ENCODE assay signal across 9 cellular contexts in genomic region chr1:81803423-81804103, GRCh38. TPM values are rescaled to one million over a fixed set of nuclear protein-coding genes. Genes with fewer than 3 reads are reported as not detected.
DNase-seq lines count a peak whose midpoint lies in the region; ATAC-seq, FAIRE-seq and TF ChIP-seq lines count a peak whose summit lies in the region.
"Had no signal": no experiment of that assay in that cellular context is flagged by ENCODE, and none has a peak within 500 bp of the region (broad histone marks: within the 10 kb centered on the region; RNA-seq: fewer than 3 reads in every experiment).

No MANE protein-coding gene starts in this region.

- no peaks in the 10 kb centered on the region for H3K9me3 ChIP-seq in A549
- no peaks in the 10 kb centered on the region for H3K9me3 ChIP-seq in duodenal mucosa (ENCODE audit: control insufficient read depth in 1 of 2, low read length in 2 of 2)

- POLR2A ChIA-PET in A549 (lab: Yijun Ruan, JAX) = no interaction called here

- CTCF ChIA-PET in A549 (lab: Yijun Ruan, JAX) = interaction anchor here (1.3 kb wide), 1 partner anchor 253 kb away, joined by 4 read pairs; no protein-coding TSS in a partner anchor

- H3K4me3 ChIP-seq in A549 = peak overlapping the region; percentile 73
- H3K4me3 ChIP-seq in duodenal mucosa (ENCODE audit: low read depth in 1 of 2, low read length in 2 of 2) = peak overlapping the region; percentile 61 to 64

- no peak for TF ChIP-seq RAD21 in A549 (conservative IDR thresholded peaks at IDR 0.05 in 1 of 2, IDR thresholded peaks at IDR 0.05 in 1 of 2)
- no peak for TF ChIP-seq RAD21 in Ishikawa (IDR thresholded peaks at IDR 0.05; ENCODE audit: low read depth)

- H3K36me3 Mint-ChIP-seq in activated naive CD4-positive, alpha-beta T cell treated with anti-CD3 and anti-CD28 coated beads, Interleukin-2, amount 50 U/mL, for 72 hours = peaks cover 0 to 15% of the 10 kb centered on the region in 2 donors

- H3K9me3 Mint-ChIP-seq in activated naive CD4-positive, alpha-beta T cell treated with anti-CD3 and anti-CD28 coated beads, Interleukin-2, amount 50 U/mL, for 72 hours = no peaks in the 10 kb centered on the region

- peak overlapping the region; percentile 83 to 91 for H3K27ac ChIP-seq in A549
- no peak overlapping the region for H3K27ac ChIP-seq in duodenal mucosa (ENCODE audit: low read depth, low read length)

- H3K27me3 ChIP-seq in duodenal mucosa (ENCODE audit: control insufficient read depth in 1 of 2, insufficient read depth in 2 of 2, low read length in 2 of 2) = peaks cover 19 to 50% of the 10 kb centered on the region in 2 donors

- FAIRE-seq in A549 (lab: Jason Lieb, UNC) = no peak
- FAIRE-seq: G401.6 had no signal

- H3K4me1 ChIP-seq in A549 (peaks cover 27% of the 10 kb centered on the region; the same call in 2 of the 3 replicates), duodenal mucosa (ENCODE audit: control insufficient read depth in 1 of 2, insufficient read depth in 2 of 2, low read length in 2 of 2) (no peaks in the 10 kb centered on the region)

- peak overlapping the region in 1 of 2 donors; percentile 39 for H3K9ac ChIP-seq in duodenal mucosa (ENCODE audit: low read depth in 1 of 2, low read length in 2 of 2)

- DNase-seq in A549 (ENCODE audit: low read depth in 1 of 2, low spot score in 1 of 2) (peak in 1 of 2 experiments; percentile 29), lung microvascular endothelial cell (ENCODE audit: low read depth in 2 of 2) (peak; percentile 16 to 23), left colon (no peak), middle frontal gyrus (ENCODE audit: extremely low spot score, low spot score) (no peak), inferior parietal cortex (ENCODE audit: extremely low spot score) (no peak)
- DNase-seq in activated naive CD4-positive, alpha-beta T cell treated with anti-CD3 and anti-CD28 coated beads, Interleukin-2, amount 50 U/mL, for 72 hours (ENCODE audit: low spot score in 2 of 2) = no peak

- H3K27ac Mint-ChIP-seq in activated naive CD4-positive, alpha-beta T cell treated with anti-CD3 and anti-CD28 coated beads, Interleukin-2, amount 50 U/mL, for 72 hours = no peak overlapping the region

- no peak for TF ChIP-seq CTCF in A549 (IDR thresholded peaks at IDR 0.05)

- intact Hi-C loops in left colon (cut with DNase I, micrococcal nuclease) = no loop called here

- ATAC-seq in A549 (peak; percentile 1 to 28; a peak in 4 of 6 replicates), left colon (no peak)
- ATAC-seq in activated naive CD4-positive, alpha-beta T cell treated with anti-CD3 and anti-CD28 coated beads, Interleukin-2, amount 50 U/mL, for 72 hours = no peak

- TF ChIP-seq EP300 in A549 (IDR thresholded peaks at IDR 0.05) (no peak), Ishikawa (IDR thresholded peaks at IDR 0.05; ENCODE audit: borderline replicate concordance) (no peak)

- no peak for TF ChIP-seq POLR2A in A549 (IDR thresholded peaks at IDR 0.05; ENCODE audit: low read length)

- H3K4me2 ChIP-seq in A549 = peak overlapping the region; percentile 85

- H3K36me3 ChIP-seq in duodenal mucosa (ENCODE audit: control insufficient read depth in 1 of 2, insufficient read depth in 2 of 2, low read length in 2 of 2) = no peaks in the 10 kb centered on the region

- WGBS in A549 (ENCODE audit: missing lambda C conversion rate) = 1% methylated on average over 15 of the region's 15 CpGs

TF ChIP-seq in A549, 52 proteins besides CTCF, POLR2A, EP300 and RAD21:
- TF ChIP-seq MAFK (IDR thresholded peaks at IDR 0.05; ENCODE audit: partially characterized antibody) (no peak), ATOH8 (CRISPR knock-in tag; IDR thresholded peaks at IDR 0.05; ENCODE audit: low read depth) (no peak), SREBF2 (IDR thresholded peaks at IDR 0.05) (no peak), CEBPB (IDR thresholded peaks at IDR 0.05) (peak in 1 of 2 experiments; percentile 36; a peak in 2 of 4 replicates), RFX5 (IDR thresholded peaks at IDR 0.05) (no peak), CBX8 (IDR thresholded peaks at IDR 0.05) (no peak), CHD4 (IDR thresholded peaks at IDR 0.05; ENCODE audit: borderline replicate concordance) (no peak)

TF ChIP-seq in Ishikawa, 13 proteins besides CTCF, POLR2A, EP300 and RAD21:
- peak; percentile 25; the same call in 1 of the 2 replicates for TF ChIP-seq CEBPB (IDR thresholded peaks at IDR 0.05)
- no peak for TF ChIP-seq EGR1 (IDR thresholded peaks at IDR 0.05)
- TF ChIP-seq NFIC (IDR thresholded peaks at IDR 0.05) = no peak

RNA-seq across cellular contexts. Expression of gene ADGRL2, which starts 2.8 kb away (rescaled TPM):
- polyA plus RNA-seq in A549 (2011; rRNA removed) (24.1 and 38.7 TPM in 2 replicates), A549 (2017; fragmentation: RNase III; extraction: RNeasy Plus Mini Kit Qiagen cat#74134 plus additional on column Dnase treatment) (10.8 to 12.8 TPM (median 11.6 TPM) in 3 replicates)
- polyA plus RNA-seq in A549 (2012; cell fraction: cytosol; rRNA removed) = 7.6 and 9.7 TPM in 2 replicates
- polyA plus RNA-seq in A549 (2012; cell fraction: nucleus; rRNA removed) = 7.4 and 10.7 TPM in 2 replicates
- polyA minus RNA-seq in A549 (2011; rRNA and poly(A)+ RNA removed) = 26.0 and 42.0 TPM in 2 replicates
- total RNA-seq in lung microvascular endothelial cell (16.3 and 28.8 TPM in 2 replicates), left colon (1 to 10 TPM; 4.2 to 7.2 TPM)
- not detected for total RNA-seq in activated naive CD4-positive, alpha-beta T cell treated with anti-CD3 and anti-CD28 coated beads, Interleukin-2, amount 50 U/mL, for 72 hours

Comparison
In these comparisons a context has a peak if more than half of its experiments do, and no peak if none do; other contexts are left out.
1. ATAC-seq: peak in A549 (2 of 2); none in left colon (single experiment) and activated naive CD4-positive, alpha-beta T cell treated with anti-CD3 and anti-CD28 coated beads, Interleukin-2, amount 50 U/mL, for 72 hours (0 of 2).
2. DNase-seq: peak in lung microvascular endothelial cell (2 of 2); none in left colon (0 of 2), middle frontal gyrus (single experiment), inferior parietal cortex (single experiment) and activated naive CD4-positive, alpha-beta T cell treated with anti-CD3 and anti-CD28 coated beads, Interleukin-2, amount 50 U/mL, for 72 hours (0 of 2).
3. RNA of gene ADGRL2, which starts 2.8 kb away (total RNA-seq): 16.3 to 28.8 TPM in lung microvascular endothelial cell and 4.2 to 7.2 TPM in left colon; not detected in activated naive CD4-positive, alpha-beta T cell treated with anti-CD3 and anti-CD28 coated beads, Interleukin-2, amount 50 U/mL, for 72 hours; every median in the first group is over 4 times any median in the second.